ENCODE assay signal across 17 cellular contexts in genomic region chr3:111541391-111541790, GRCh38. TPM values are rescaled to one million over a fixed set of nuclear protein-coding genes. Genes with fewer than 3 reads are reported as not detected.
DNase-seq lines count a peak whose midpoint lies in the region; ATAC-seq lines count a peak whose summit lies in the region.
"Had no signal": no experiment of that assay in that cellular context is flagged by ENCODE, and none has a peak within 500 bp of the region (broad histone marks: within the 10 kb centered on the region; RNA-seq: fewer than 3 reads in every experiment).

No MANE protein-coding gene starts in this region.

- H3K4me1 Mint-ChIP-seq in activated naive CD4-positive, alpha-beta T cell treated with anti-CD3 and anti-CD28 coated beads, Interleukin-2, amount 10 ng/mL, durations not matched to agents 7 days and 5 days, result peaks cover 72% of the 10 kb centered on the region
- peaks cover 85% of the 10 kb centered on the region for H3K4me1 Mint-ChIP-seq in activated naive CD8-positive, alpha-beta T cell treated with anti-CD3 and anti-CD28 coated beads, Interleukin-2, amount 50 U/mL, for 24 hours

- H3K9me3 ChIP-seq in KOPT-K1 (ENCODE audit: insufficient read depth, low read length, poor library complexity, severe bottlenecking) (no peaks in the 10 kb centered on the region), thymus (ENCODE audit: control insufficient read depth) (no peaks in the 10 kb centered on the region)
- H3K9me3 ChIP-seq: right lobe of liver had no signal

- H3K27me3 ChIP-seq in thymus (ENCODE audit: control insufficient read depth, insufficient read depth), result no peaks in the 10 kb centered on the region
- H3K27me3 ChIP-seq: right lobe of liver had no signal

- peak overlapping the region; percentile 93 for H3K27ac ChIP-seq in KOPT-K1 (ENCODE audit: low read depth, low read length, poor library complexity, severe bottlenecking)
- H3K27ac ChIP-seq in thymus (ENCODE audit: low read depth), result peak overlapping the region; percentile 61
- H3K27ac ChIP-seq: epithelial cell of prostate, right lobe of liver had no signal

- no peaks in the 10 kb centered on the region for H3K9me3 Mint-ChIP-seq in activated naive CD4-positive, alpha-beta T cell treated with anti-CD3 and anti-CD28 coated beads, Interleukin-2, amount 10 ng/mL, durations not matched to agents 7 days and 5 days
- H3K9me3 Mint-ChIP-seq in activated naive CD8-positive, alpha-beta T cell treated with anti-CD3 and anti-CD28 coated beads, Interleukin-2, amount 50 U/mL, for 24 hours, result peaks cover 4% of the 10 kb centered on the region
- H3K9me3 Mint-ChIP-seq: dendritic cell treated with granulocyte-macrophage colony-stimulating factor and Interleukin-4, amounts not matched to agents 40 ng/mL and 50 ng/mL, for 4 days; mesothelial cell of epicardium had no signal

- no peaks in the 10 kb centered on the region for H3K27me3 Mint-ChIP-seq in activated naive CD4-positive, alpha-beta T cell treated with anti-CD3 and anti-CD28 coated beads, Interleukin-2, amount 10 ng/mL, durations not matched to agents 7 days and 5 days
- no peaks in the 10 kb centered on the region for H3K27me3 Mint-ChIP-seq in activated naive CD8-positive, alpha-beta T cell treated with anti-CD3 and anti-CD28 coated beads, Interleukin-2, amount 50 U/mL, for 24 hours
- H3K27me3 Mint-ChIP-seq: dendritic cell treated with granulocyte-macrophage colony-stimulating factor and Interleukin-4, amounts not matched to agents 40 ng/mL and 50 ng/mL, for 4 days had no signal

- no peak for ATAC-seq in activated naive CD8-positive, alpha-beta T cell treated with anti-CD3 and anti-CD28 coated beads, Interleukin-2, amount 50 U/mL, for 24 hours
- ATAC-seq: HepG2, left colon, right lobe of liver had no signal

- peaks cover 43% of the 10 kb centered on the region for H3K36me3 Mint-ChIP-seq in activated naive CD4-positive, alpha-beta T cell treated with anti-CD3 and anti-CD28 coated beads, Interleukin-2, amount 10 ng/mL, durations not matched to agents 7 days and 5 days
- peaks cover 14% of the 10 kb centered on the region for H3K36me3 Mint-ChIP-seq in activated naive CD8-positive, alpha-beta T cell treated with anti-CD3 and anti-CD28 coated beads, Interleukin-2, amount 50 U/mL, for 24 hours (ENCODE audit: low read depth)
- H3K36me3 Mint-ChIP-seq: mesothelial cell of epicardium had no signal

- H3K4me3 Mint-ChIP-seq in activated naive CD4-positive, alpha-beta T cell treated with anti-CD3 and anti-CD28 coated beads, Interleukin-2, amount 10 ng/mL, durations not matched to agents 7 days and 5 days, result peak overlapping the region; percentile 95
- peak overlapping the region; percentile 81 for H3K4me3 Mint-ChIP-seq in activated naive CD8-positive, alpha-beta T cell treated with anti-CD3 and anti-CD28 coated beads, Interleukin-2, amount 50 U/mL, for 24 hours
- H3K4me3 Mint-ChIP-seq: dendritic cell treated with granulocyte-macrophage colony-stimulating factor and Interleukin-4, amounts not matched to agents 40 ng/mL and 50 ng/mL, for 4 days; mesothelial cell of epicardium had no signal

- CTCF ChIA-PET in activated naive CD4-positive, alpha-beta T cell treated with anti-CD3 and anti-CD28 coated beads, Interleukin-2, amount 10 ng/mL, durations not matched to agents 7 days and 5 days (lab: Charles Lee), result interaction anchor here (0.6 to 1.9 kb wide), 4 partner anchors 50 to 150 kb away, joined by 3 to 9 read pairs (median 3); no protein-coding TSS in a partner anchor

- H3K36me3 ChIP-seq in KOPT-K1 (ENCODE audit: insufficient read depth, low read length) (peaks cover 18% of the 10 kb centered on the region), thymus (ENCODE audit: control insufficient read depth, insufficient read depth) (no peaks in the 10 kb centered on the region)
- H3K36me3 ChIP-seq: right lobe of liver had no signal

- H3K4me3 ChIP-seq in thymus (ENCODE audit: low read length), result no peak overlapping the region
- H3K4me3 ChIP-seq: right lobe of liver had no signal

- no peak for DNase-seq in activated naive CD4-positive, alpha-beta T cell treated with anti-CD3 and anti-CD28 coated beads, Interleukin-2, amount 10 ng/mL, durations not matched to agents 7 days and 5 days
- DNase-seq in activated naive CD4-positive, alpha-beta T cell treated with Interleukin-2 at 50 U/mL for 16 hours, result no peak
- no peak for DNase-seq in activated naive CD8-positive, alpha-beta T cell treated with anti-CD3 and anti-CD28 coated beads, Interleukin-2, amount 50 U/mL, for 24 hours
- DNase-seq in activated CD4-positive, CD25-positive, alpha-beta regulatory T cell (lab: John Stamatoyannopoulos, UW), result no peak
- DNase-seq in SIG-M5 treated with dmso at 0.1 percent for 504 hours (lab: John Stamatoyannopoulos, UW; ENCODE audit: unreplicated experiment) (no peak), NCI-H1092 treated with DMSO at 0.1 percent for 48 hours (lab: John Stamatoyannopoulos, UW) (no peak)
- DNase-seq: NCI-H2029 treated with DMSO at 0.1 percent for 48 hours, NCI-H526 treated with DMSO at 0.1 percent for 48 hours, nucleus accumbens, right lobe of liver had no signal

- H3K27ac Mint-ChIP-seq in activated naive CD4-positive, alpha-beta T cell treated with anti-CD3 and anti-CD28 coated beads, Interleukin-2, amount 10 ng/mL, durations not matched to agents 7 days and 5 days, result no peak overlapping the region
- H3K27ac Mint-ChIP-seq in activated naive CD8-positive, alpha-beta T cell treated with anti-CD3 and anti-CD28 coated beads, Interleukin-2, amount 50 U/mL, for 24 hours, result peak overlapping the region; percentile 98
- H3K27ac Mint-ChIP-seq: dendritic cell treated with granulocyte-macrophage colony-stimulating factor and Interleukin-4, amounts not matched to agents 40 ng/mL and 50 ng/mL, for 4 days; mesothelial cell of epicardium had no signal

- peaks cover 12% of the 10 kb centered on the region for H3K4me1 ChIP-seq in thymus (ENCODE audit: control insufficient read depth, insufficient read depth, low read length)

- 60% methylated on average over 3 of the region's 3 CpGs for WGBS in thymus

RNA-seq across cellular contexts. Expression of gene CD96, which starts 0.6 kb away (rescaled TPM):
- polyA plus RNA-seq in thymus, result 27.0 TPM
- polyA plus RNA-seq: HepG2 had no signal

RNA-seq across cellular contexts. Expression of gene ZBED2, which starts 53.8 kb away (rescaled TPM):
- 37.9 TPM for polyA plus RNA-seq in thymus
- polyA plus RNA-seq: HepG2 had no signal
